ENCODE assay signal across 9 cellular contexts in the genomic region with DNA sequence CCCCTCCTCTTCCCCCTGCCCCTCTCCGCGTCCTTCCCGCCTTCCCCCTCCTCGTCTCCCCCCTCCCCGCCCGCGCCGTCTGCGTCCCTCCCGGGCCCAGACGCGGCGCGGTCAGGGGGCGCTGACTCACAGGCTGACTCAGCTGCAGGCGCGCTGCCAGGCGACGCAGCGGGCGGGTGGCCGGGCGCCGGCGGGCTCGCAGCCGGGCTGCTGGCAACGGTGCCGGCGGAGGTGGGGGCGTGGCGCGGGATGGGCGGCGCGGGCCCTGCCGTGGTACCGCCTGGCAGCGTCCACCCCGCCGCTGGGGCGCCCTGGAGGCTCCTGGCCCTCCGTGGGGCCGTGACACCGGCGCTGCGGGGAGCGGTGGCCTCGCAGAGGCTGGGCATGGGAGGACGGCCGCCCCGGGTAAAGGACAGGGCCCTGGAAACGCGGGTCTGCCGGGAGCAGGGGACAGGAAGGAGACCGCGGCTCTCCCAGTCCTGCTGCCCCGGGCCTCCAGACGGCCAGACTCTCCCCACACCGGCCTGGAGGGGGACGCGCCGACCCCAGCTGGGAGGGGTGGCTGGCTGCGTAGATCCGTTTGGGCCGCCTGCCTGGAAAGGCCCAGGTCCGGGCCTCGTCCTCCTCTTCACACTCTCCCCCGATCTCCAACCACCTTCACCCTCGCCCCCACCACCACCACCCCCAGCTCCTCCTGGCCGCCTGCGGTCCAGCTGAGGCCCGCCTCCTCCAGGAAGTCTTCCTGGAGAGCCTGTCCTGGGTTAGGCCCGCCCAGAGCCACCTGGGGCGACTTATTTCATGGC. TPM values are rescaled to one million over a fixed set of nuclear protein-coding genes. Genes with fewer than 3 reads are reported as not detected.
DNase-seq lines count a peak whose midpoint lies in the region; ATAC-seq, FAIRE-seq and TF ChIP-seq lines count a peak whose summit lies in the region.
"Had no signal": no experiment of that assay in that cellular context is flagged by ENCODE, and none has a peak within 500 bp of the region (broad histone marks: within the 10 kb centered on the region; RNA-seq: fewer than 3 reads in every experiment).

No MANE protein-coding gene starts in this region.

- no peaks in the 10 kb centered on the region for H3K79me2 ChIP-seq in fibroblast of lung (ENCODE audit: control insufficient read depth, insufficient read depth, low read length)

- ATAC-seq in GM21381 (IDR thresholded peaks at IDR 0.05; ENCODE audit: unreplicated experiment), result peak; percentile 70
- peak; percentile 90 for ATAC-seq in activated T-helper 17 cell treated with anti-CD3 and anti-CD28 coated beads, Interleukin-2, amount 50 U/mL, for 72 hours (replicated peaks)
- peak; percentile 91 to 94 for ATAC-seq in naive thymus-derived CD8-positive, alpha-beta T cell
- peak; percentile 95 for ATAC-seq in stimulated activated effector memory CD8-positive, alpha-beta T cell treated with anti-CD3 and anti-CD28 coated beads, Interleukin-12 subunit alpha, Interleukin-12 subunit beta, amount 100 ng/mL, for 72 hours

- H3K4me1 Mint-ChIP-seq in CD4-positive, alpha-beta memory T cell, result peaks cover 8 to 30% (median 23%) of the 10 kb centered on the region in 4 donors
- peaks cover 23% of the 10 kb centered on the region for H3K4me1 Mint-ChIP-seq in activated T-helper 17 cell treated with anti-CD3 and anti-CD28 coated beads, Interleukin-2, amount 50 U/mL, for 72 hours
- H3K4me1 Mint-ChIP-seq in naive thymus-derived CD8-positive, alpha-beta T cell, result peaks cover 0 to 37% (median 4%) of the 10 kb centered on the region in 4 donors
- H3K4me1 Mint-ChIP-seq in stimulated activated effector memory CD8-positive, alpha-beta T cell treated with anti-CD3 and anti-CD28 coated beads, Interleukin-12 subunit alpha, Interleukin-12 subunit beta, amount 100 ng/mL, for 72 hours, result peaks cover 25% of the 10 kb centered on the region

- CTCF ChIA-PET in CD4-positive, alpha-beta memory T cell (lab: Charles Lee; ENCODE audit: partially characterized antibody), result interaction anchor here (0.7 to 1.0 kb wide), 2 partner anchors 8 to 13 kb away, joined by 3 to 4 read pairs; no protein-coding TSS in a partner anchor

- H3K4me2 ChIP-seq in fibroblast of lung (ENCODE audit: extremely low read depth, insufficient read depth, low read length), result peak overlapping the region; percentile 80

- H3K4me3 ChIP-seq in CD4-positive, alpha-beta memory T cell (ENCODE audit: low read length in 2 of 2), result peak overlapping the region in 1 of 2 donors; percentile 32
- peak overlapping the region in 3 of 4 experiments; percentile 19 to 54 (median 35) for H3K4me3 ChIP-seq in fibroblast of lung (replicated peaks in 1 of 4; ENCODE audit: control extremely low read depth in 1 of 4, insufficient read depth in 1 of 4, low read depth in 3 of 4, low read length in 4 of 4)

- H3K9ac ChIP-seq in fibroblast of lung (ENCODE audit: insufficient read depth, low read length), result peak overlapping the region; percentile 75

- intact Hi-C loops in CD4-positive, alpha-beta memory T cell (cut with micrococcal nuclease), result loop anchor here (1.0 kb wide), 1 partner anchor 20 kb away; no protein-coding TSS in a partner anchor

- H2AFZ ChIP-seq in fibroblast of lung (ENCODE audit: low read length), result peak overlapping the region; percentile 58

- H3K36me3 Mint-ChIP-seq in CD4-positive, alpha-beta memory T cell, result no peaks in the 10 kb centered on the region
- H3K36me3 Mint-ChIP-seq in activated T-helper 17 cell treated with anti-CD3 and anti-CD28 coated beads, Interleukin-2, amount 50 U/mL, for 72 hours (ENCODE audit: low read depth), result no peaks in the 10 kb centered on the region
- H3K36me3 Mint-ChIP-seq in naive thymus-derived CD8-positive, alpha-beta T cell, result peaks cover 0 to 4% (median 0%) of the 10 kb centered on the region in 3 donors
- H3K36me3 Mint-ChIP-seq in stimulated activated effector memory CD8-positive, alpha-beta T cell treated with anti-CD3 and anti-CD28 coated beads, Interleukin-12 subunit alpha, Interleukin-12 subunit beta, amount 100 ng/mL, for 72 hours, result no peaks in the 10 kb centered on the region

- H3K4me3 Mint-ChIP-seq in CD4-positive, alpha-beta memory T cell, result peak overlapping the region; percentile 68 to 80 (median 76)
- H3K4me3 Mint-ChIP-seq in activated T-helper 17 cell treated with anti-CD3 and anti-CD28 coated beads, Interleukin-2, amount 50 U/mL, for 72 hours, result peak overlapping the region; percentile 57
- peak overlapping the region; percentile 58 to 84 (median 68) for H3K4me3 Mint-ChIP-seq in naive thymus-derived CD8-positive, alpha-beta T cell
- H3K4me3 Mint-ChIP-seq in stimulated activated effector memory CD8-positive, alpha-beta T cell treated with anti-CD3 and anti-CD28 coated beads, Interleukin-12 subunit alpha, Interleukin-12 subunit beta, amount 100 ng/mL, for 72 hours, result peak overlapping the region; percentile 53

- peak overlapping the region in 5 of 7 donors; percentile 65 to 87 (median 79) for H3K27ac Mint-ChIP-seq in CD4-positive, alpha-beta memory T cell
- no peak overlapping the region for H3K27ac Mint-ChIP-seq in activated T-helper 17 cell treated with anti-CD3 and anti-CD28 coated beads, Interleukin-2, amount 50 U/mL, for 72 hours
- peak overlapping the region in 7 of 10 donors; percentile 18 to 69 (median 48) for H3K27ac Mint-ChIP-seq in naive thymus-derived CD8-positive, alpha-beta T cell
- H3K27ac Mint-ChIP-seq in stimulated activated effector memory CD8-positive, alpha-beta T cell treated with anti-CD3 and anti-CD28 coated beads, Interleukin-12 subunit alpha, Interleukin-12 subunit beta, amount 100 ng/mL, for 72 hours, result no peak overlapping the region

- no peaks in the 10 kb centered on the region for H3K36me3 ChIP-seq in CD4-positive, alpha-beta memory T cell (ENCODE audit: insufficient read depth, low read length)
- H3K36me3 ChIP-seq in fibroblast of lung (ENCODE audit: control insufficient read depth, insufficient read depth, low read length), result no peaks in the 10 kb centered on the region

- H3K4me1 ChIP-seq in CD4-positive, alpha-beta memory T cell (ENCODE audit: insufficient read depth, low read length), result peaks cover 31% of the 10 kb centered on the region
- H3K4me1 ChIP-seq in fibroblast of lung (ENCODE audit: control insufficient read depth, extremely low read depth, insufficient read depth, low read length), result peaks cover 9% of the 10 kb centered on the region

- H3K27me3 ChIP-seq in CD4-positive, alpha-beta memory T cell (ENCODE audit: insufficient read depth, low read length), result no peaks in the 10 kb centered on the region
- H3K27me3 ChIP-seq in fibroblast of lung (ENCODE audit: control insufficient read depth, insufficient read depth, low read length), result no peaks in the 10 kb centered on the region

- DNase-seq in CD4-positive, alpha-beta memory T cell, result peak; percentile 79 to 93 (median 84)
- DNase-seq in HuH-7.5 (ENCODE audit: low spot score), result peak; percentile 92
- peak; percentile 84 for DNase-seq in RCC 7860 (ENCODE audit: low spot score)
- DNase-seq in fibroblast of lung (ENCODE audit: low read depth in 2 of 2), result peak; percentile 83 to 86
- DNase-seq in naive thymus-derived CD8-positive, alpha-beta T cell, result peak; percentile 65 to 86 (median 72)
- peak; percentile 88 to 92 for DNase-seq in stimulated activated effector memory CD8-positive, alpha-beta T cell treated with anti-CD3 and anti-CD28 coated beads, Interleukin-12 subunit alpha, Interleukin-12 subunit beta, amount 100 ng/mL, for 72 hours (ENCODE audit: low spot score in 2 of 2)

- no peaks in the 10 kb centered on the region for H3K27me3 Mint-ChIP-seq in CD4-positive, alpha-beta memory T cell
- peaks cover 5% of the 10 kb centered on the region for H3K27me3 Mint-ChIP-seq in activated T-helper 17 cell treated with anti-CD3 and anti-CD28 coated beads, Interleukin-2, amount 50 U/mL, for 72 hours
- peaks cover 0 to 10% (median 1%) of the 10 kb centered on the region in 5 donors for H3K27me3 Mint-ChIP-seq in naive thymus-derived CD8-positive, alpha-beta T cell

- H3K27ac ChIP-seq in CD4-positive, alpha-beta memory T cell (ENCODE audit: low read depth, low read length), result peak overlapping the region; percentile 57
- H3K27ac ChIP-seq in fibroblast of lung (ENCODE audit: insufficient read depth, low read length), result peak overlapping the region; percentile 83

- peaks cover 0 to 2% (median 0%) of the 10 kb centered on the region in 8 donors for H3K9me3 Mint-ChIP-seq in CD4-positive, alpha-beta memory T cell
- H3K9me3 Mint-ChIP-seq in activated T-helper 17 cell treated with anti-CD3 and anti-CD28 coated beads, Interleukin-2, amount 50 U/mL, for 72 hours, result no peaks in the 10 kb centered on the region
- peaks cover 0 to 4% (median 0%) of the 10 kb centered on the region in 9 donors for H3K9me3 Mint-ChIP-seq in naive thymus-derived CD8-positive, alpha-beta T cell
- peaks cover 2% of the 10 kb centered on the region for H3K9me3 Mint-ChIP-seq in stimulated activated effector memory CD8-positive, alpha-beta T cell treated with anti-CD3 and anti-CD28 coated beads, Interleukin-12 subunit alpha, Interleukin-12 subunit beta, amount 100 ng/mL, for 72 hours

- no peaks in the 10 kb centered on the region for H3K9me3 ChIP-seq in CD4-positive, alpha-beta memory T cell (ENCODE audit: control insufficient read depth in 1 of 2, low read length in 2 of 2)
- no peaks in the 10 kb centered on the region for H3K9me3 ChIP-seq in fibroblast of lung (ENCODE audit: control insufficient read depth, insufficient read depth, low read depth, low read length)

- FAIRE-seq in RCC 7860 (lab: Jason Lieb, UNC), result no peak
- FAIRE-seq: endometrium had no signal

- no peaks in the 10 kb centered on the region for H4K20me1 ChIP-seq in fibroblast of lung (ENCODE audit: control insufficient read depth, extremely low read depth, insufficient read depth, low read length)

- POLR2A ChIA-PET in CD4-positive, alpha-beta memory T cell (lab: Charles Lee; ENCODE audit: partially characterized antibody), result interaction anchor here (0.8 to 10.5 kb wide), 4 partner anchors 8 to 118 kb away, joined by 3 to 104 read pairs (median 4); partner anchors contain the start of genes IWS1 and MAP3K2
- POLR2A ChIA-PET in naive thymus-derived CD8-positive, alpha-beta T cell (lab: Charles Lee), result interaction anchor here (1.6 kb wide), 2 partner anchors 19 to 21 kb away, joined by 4 read pairs; no protein-coding TSS in a partner anchor

- no peak for TF ChIP-seq CTCF in fibroblast of lung (conservative IDR thresholded peaks at IDR 0.05 in 1 of 2, IDR thresholded peaks at IDR 0.05 in 1 of 2; ENCODE audit: low read depth in 1 of 2, low read length in 2 of 2)

RNA-seq across cellular contexts. Expression of gene PROC, which starts 10.0 kb away (rescaled TPM):
- not detected for total RNA-seq in CD4-positive, alpha-beta memory T cell
- polyA plus RNA-seq in CD4-positive, alpha-beta memory T cell, result not detected
- total RNA-seq in activated T-helper 17 cell treated with anti-CD3 and anti-CD28 coated beads, Interleukin-2, amount 50 U/mL, for 72 hours, result not detected
- not detected in 2 replicates for total RNA-seq in fibroblast of lung
- polyA plus RNA-seq in fibroblast of lung, result not detected in 2 replicates
- polyA plus RNA-seq in fibroblast of lung (2012), result not detected in 2 replicates
- polyA minus RNA-seq in fibroblast of lung (ENCODE audit: low replicate concordance), result not detected in 2 replicates
- not detected for total RNA-seq in naive thymus-derived CD8-positive, alpha-beta T cell
- not detected for polyA plus RNA-seq in naive thymus-derived CD8-positive, alpha-beta T cell

RNA-seq across cellular contexts. Expression of gene MAP3K2, which starts 20.4 kb away (rescaled TPM):
- total RNA-seq in CD4-positive, alpha-beta memory T cell, result 10 to 100 TPM; 85.6 to 87.2 TPM
- polyA plus RNA-seq in CD4-positive, alpha-beta memory T cell, result 10 to 100 TPM; 42.5 to 63.4 TPM
- total RNA-seq in activated T-helper 17 cell treated with anti-CD3 and anti-CD28 coated beads, Interleukin-2, amount 50 U/mL, for 72 hours, result 10 to 100 TPM; 44.9 to 92.5 TPM
- total RNA-seq in fibroblast of lung, result 30.1 and 32.6 TPM in 2 replicates
- 9.7 and 15.6 TPM in 2 replicates for polyA plus RNA-seq in fibroblast of lung
- 8.4 and 14.9 TPM in 2 replicates for polyA plus RNA-seq in fibroblast of lung (2012)
- polyA minus RNA-seq in fibroblast of lung (ENCODE audit: low replicate concordance), result 4.7 and 5.3 TPM in 2 replicates
- total RNA-seq in naive thymus-derived CD8-positive, alpha-beta T cell, result 10 to 100 TPM; 75.0 to 80.6 TPM
- 10 to 100 TPM; 36.0 to 51.9 (median 40.8) TPM for polyA plus RNA-seq in naive thymus-derived CD8-positive, alpha-beta T cell

Comparison
In these comparisons a context has a peak if more than half of its experiments do, and no peak if none do; other contexts are left out.
1. H3K27ac Mint-ChIP-seq: peak in CD4-positive, alpha-beta memory T cell (5 of 7) and naive thymus-derived CD8-positive, alpha-beta T cell (7 of 10); none in activated T-helper 17 cell treated with anti-CD3 and anti-CD28 coated beads, Interleukin-2, amount 50 U/mL, for 72 hours (single experiment) and stimulated activated effector memory CD8-positive, alpha-beta T cell treated with anti-CD3 and anti-CD28 coated beads, Interleukin-12 subunit alpha, Interleukin-12 subunit beta, amount 100 ng/mL, for 72 hours (single experiment).
2. Peak in every context shown above with its lines, with median percentiles within 50 percentile points of each other: DNase-seq, H3K4me3 Mint-ChIP-seq and ATAC-seq.